ENCODE assay signal across 13 cellular contexts in genomic region chr2:25188405-25188804, GRCh38.
"Had no signal": no experiment of that assay in that cellular context is flagged by ENCODE, and none has a peak within 500 bp of the region (broad histone marks: within the 10 kb centered on the region; RNA-seq: fewer than 3 reads in every experiment).

No MANE protein-coding gene starts in this region.

- H3K9me3 ChIP-seq: SJSA1 had no signal

- H3K36me3 ChIP-seq: SJSA1 had no signal

- H3K27ac ChIP-seq: HL-60, SJSA1, SK-N-MC had no signal

- DNase-seq: KBM-7, NCI-H1092, NCI-H1105 treated with DMSO at 0.1 percent for 48 hours, NCI-H1436, NCI-H1694, NCI-H2029 treated with DMSO at 0.1 percent for 48 hours, NCI-H774, Right ventricle myocardium superior, RPMI8226, SIG-M5 had no signal

- H3K27me3 ChIP-seq: SJSA1 had no signal

- H3K4me1 ChIP-seq: SJSA1 had no signal

- H3K4me3 ChIP-seq: SJSA1, SK-N-MC had no signal
